In the genomic region with DNA sequence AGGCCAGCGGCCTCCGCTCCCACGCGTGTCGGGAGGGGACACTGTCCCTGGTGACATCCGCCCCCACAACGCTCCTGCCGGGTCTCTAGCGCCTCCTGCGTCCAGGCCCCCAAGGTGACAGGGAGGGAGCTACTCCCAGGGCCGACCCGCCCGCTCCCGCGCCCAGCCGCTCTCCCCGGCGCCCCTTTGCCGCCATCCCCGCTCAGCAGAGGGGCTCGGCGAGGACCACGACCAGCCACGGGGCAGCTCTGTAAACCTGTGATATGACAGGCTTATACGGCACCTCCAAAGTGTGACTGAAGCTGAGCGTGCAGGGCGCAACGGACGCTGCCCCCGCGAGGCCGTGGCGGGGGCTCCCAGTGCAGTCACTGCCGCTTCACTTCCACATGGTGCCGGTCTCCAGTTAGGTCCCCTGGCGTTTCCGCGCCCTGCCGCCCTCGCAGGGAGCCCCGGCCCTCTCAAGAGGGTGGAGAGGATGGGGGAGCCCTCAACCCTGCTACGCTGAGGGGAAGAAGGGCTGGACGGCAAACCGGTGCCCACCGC, we compare ENCODE assay signal across 12 cellular contexts.
DNase-seq lines count a peak whose midpoint lies in the region; ATAC-seq and TF ChIP-seq lines count a peak whose summit lies in the region.
"Had no signal": no experiment of that assay in that cellular context is flagged by ENCODE, and none has a peak within 500 bp of the region (broad histone marks: within the 10 kb centered on the region; RNA-seq: fewer than 3 reads in every experiment).

No MANE protein-coding gene starts in this region.

- in situ Hi-C loops in astrocyte of the cerebellum (cut with HindIII; ENCODE audit: low sequenced_read_pairs): no loop called here

- H3K36me3 ChIP-seq in ES-I3 (ENCODE audit: insufficient read depth, low read length) (no peaks in the 10 kb centered on the region), iPS-15b (ENCODE audit: control insufficient read depth, insufficient read depth, low read length) (no peaks in the 10 kb centered on the region)
- H3K36me3 ChIP-seq: HAP-1 had no signal

- no peaks in the 10 kb centered on the region for H3K9me3 ChIP-seq in ES-I3 (ENCODE audit: control insufficient read depth, insufficient read depth, low read length)
- H3K9me3 ChIP-seq in iPS-15b (ENCODE audit: control insufficient read depth, insufficient read depth, low read length): no peaks in the 10 kb centered on the region
- H3K9me3 ChIP-seq: HAP-1 had no signal

- H3K9ac ChIP-seq in ES-I3 (ENCODE audit: low read depth, low read length) (peak overlapping the region; percentile 88), iPS-15b (ENCODE audit: low read depth, low read length) (peak overlapping the region; percentile 71)

- ATAC-seq in HG03196 (IDR thresholded peaks at IDR 0.05; ENCODE audit: unreplicated experiment): no peak
- ATAC-seq in GM19463 (IDR thresholded peaks at IDR 0.05; ENCODE audit: unreplicated experiment): no peak

- H3K4me1 ChIP-seq in ES-I3 (ENCODE audit: insufficient read depth, low read length): peaks cover 38% of the 10 kb centered on the region
- H3K4me1 ChIP-seq in iPS-15b (ENCODE audit: control insufficient read depth, insufficient read depth, low read length): peaks cover 11% of the 10 kb centered on the region
- H3K4me1 ChIP-seq: HAP-1 had no signal

- H3K27me3 ChIP-seq in iPS-15b (ENCODE audit: control insufficient read depth, insufficient read depth, low read length): peaks cover 6% of the 10 kb centered on the region

- H3K4me3 ChIP-seq in astrocyte of the cerebellum (ENCODE audit: low read depth, low read length) (peak overlapping the region; percentile 18), iPS-15b (ENCODE audit: low read depth, low read length) (peak overlapping the region; percentile 70)
- H3K4me3 ChIP-seq: HAP-1 had no signal

- no peak for DNase-seq in astrocyte of the cerebellum (ENCODE audit: low read depth)
- DNase-seq in retina: peak; percentile 73
- DNase-seq in cerebellar cortex (ENCODE audit: low spot score): no peak
- DNase-seq in stimulated activated CD4-positive, alpha-beta T cell treated with anti-CD3 and anti-CD28 coated beads, Interleukin-12 subunit alpha, Interleukin-12 subunit beta, amount 100 ng/mL, for 4 hours: no peak
- DNase-seq: NCI-H1105 treated with DMSO at 0.1 percent for 48 hours, NCI-H69, SIG-M5 had no signal

- no peak for TF ChIP-seq CTCF in astrocyte of the cerebellum (IDR thresholded peaks at IDR 0.05; ENCODE audit: low read depth, low read length, missing control alignments)
